ENCODE assay signal across 9 cellular contexts in the genomic region with DNA sequence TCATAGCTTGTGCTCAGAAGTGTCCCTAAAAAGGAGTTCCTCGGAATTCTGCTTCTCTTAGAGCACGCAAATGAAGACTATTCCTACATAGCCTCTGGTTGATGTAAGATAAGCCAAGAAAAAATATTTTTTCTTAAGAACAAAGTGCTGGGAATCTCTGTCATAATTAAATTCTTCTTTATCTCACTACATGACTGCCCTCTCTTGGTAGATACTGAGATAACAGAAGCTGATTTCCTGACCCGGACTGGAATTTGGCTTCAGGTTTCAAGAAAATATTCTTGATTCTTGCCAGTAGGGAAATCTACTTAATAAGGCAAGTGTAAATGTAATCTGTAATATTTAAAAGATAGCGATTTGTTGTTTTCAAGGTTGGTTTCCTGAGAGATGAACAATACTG. TPM values are rescaled to one million over a fixed set of nuclear protein-coding genes. Genes with fewer than 3 reads are reported as not detected.
DNase-seq lines count a peak whose midpoint lies in the region; ATAC-seq and TF ChIP-seq lines count a peak whose summit lies in the region.
"Had no signal": no experiment of that assay in that cellular context is flagged by ENCODE, and none has a peak within 500 bp of the region (broad histone marks: within the 10 kb centered on the region; RNA-seq: fewer than 3 reads in every experiment).

No MANE protein-coding gene starts in this region.

- DNase-seq in AG08396 (ENCODE audit: low spot score) (peak; percentile 54), GM20000 (ENCODE audit: low spot score) (peak; percentile 26), SK-MEL-5 (ENCODE audit: low read depth, low spot score) (peak; percentile 66), globus pallidus (ENCODE audit: low spot score) (peak; percentile 31), thoracic aorta (ENCODE audit: low spot score) (no peak)
- DNase-seq in activated CD8-positive, alpha-beta memory T cell treated with anti-CD3 and anti-CD28 coated beads for 24 hours = no peak
- DNase-seq in activated naive CD4-positive, alpha-beta T cell treated with anti-CD3 and anti-CD28 coated beads, Interleukin-2, amount 50 U/mL, for 72 hours (ENCODE audit: low spot score in 2 of 2) = no peak

- peak overlapping the region; percentile 29 for H3K4me3 ChIP-seq in thoracic aorta

- H3K9me3 ChIP-seq in thoracic aorta = no peaks in the 10 kb centered on the region

- no peak overlapping the region for H3K27ac Mint-ChIP-seq in activated naive CD4-positive, alpha-beta T cell treated with anti-CD3 and anti-CD28 coated beads, Interleukin-2, amount 50 U/mL, for 72 hours
- H3K27ac Mint-ChIP-seq: dendritic cell treated with granulocyte-macrophage colony-stimulating factor and Interleukin-4, amounts not matched to agents 40 ng/mL and 50 ng/mL, for 4 days had no signal

- no peaks in the 10 kb centered on the region for H3K27me3 ChIP-seq in thoracic aorta (replicated peaks; ENCODE audit: insufficient read depth)

- in situ Hi-C loops in SK-MEL-5 (cut with HindIII; ENCODE audit: low pct_unique_long_range_greater_than_20kb, low sequenced_read_pairs) = no loop called here

- peaks cover 0 to 5% of the 10 kb centered on the region in 2 donors for H3K4me1 ChIP-seq in thoracic aorta (ENCODE audit: control insufficient read depth in 1 of 2, low read depth in 2 of 2)

- H3K27ac ChIP-seq in thoracic aorta = no peak overlapping the region

- ATAC-seq in thoracic aorta (ENCODE audit: insufficient number of reproducible peaks, low FRiP score, low read depth) = no peak
- no peak for ATAC-seq in activated naive CD4-positive, alpha-beta T cell treated with anti-CD3 and anti-CD28 coated beads, Interleukin-2, amount 50 U/mL, for 72 hours
- ATAC-seq in HG02610 (IDR thresholded peaks at IDR 0.05; ENCODE audit: unreplicated experiment) = no peak

- TF ChIP-seq CTCF in GM20000 (IDR thresholded peaks at IDR 0.05; ENCODE audit: extremely low read depth, missing control alignments) (peak; percentile 32), thoracic aorta (IDR thresholded peaks at IDR 0.05) (peak; percentile 42)

- H3K36me3 Mint-ChIP-seq in activated naive CD4-positive, alpha-beta T cell treated with anti-CD3 and anti-CD28 coated beads, Interleukin-2, amount 50 U/mL, for 72 hours = no peaks in the 10 kb centered on the region

- no peaks in the 10 kb centered on the region for H3K36me3 ChIP-seq in thoracic aorta

- H3K9me3 Mint-ChIP-seq in activated naive CD4-positive, alpha-beta T cell treated with anti-CD3 and anti-CD28 coated beads, Interleukin-2, amount 50 U/mL, for 72 hours = no peaks in the 10 kb centered on the region
- H3K9me3 Mint-ChIP-seq: dendritic cell treated with granulocyte-macrophage colony-stimulating factor and Interleukin-4, amounts not matched to agents 40 ng/mL and 50 ng/mL, for 4 days had no signal

RNA-seq across cellular contexts. Expression of a gene that starts 31.3 kb away (rescaled TPM):
- total RNA-seq in SK-MEL-5 (2014; rRNA removed; shearing (Covaris generic)) = 14.3 and 15.2 TPM in 2 replicates
- polyA plus RNA-seq in SK-MEL-5 (2015; cell fraction: cytosol; rRNA removed) = 10.2 and 11.7 TPM in 2 replicates
- polyA plus RNA-seq in SK-MEL-5 (2015; cell fraction: nucleus; rRNA removed) = 21.9 and 26.9 TPM in 2 replicates
- 10 to 100 TPM; 14.1 to 20.0 TPM for total RNA-seq in thoracic aorta
- total RNA-seq in activated naive CD4-positive, alpha-beta T cell treated with anti-CD3 and anti-CD28 coated beads, Interleukin-2, amount 50 U/mL, for 72 hours = 10 to 100 TPM; 11.8 to 12.1 TPM

Comparison
In these comparisons a context has a peak if more than half of its experiments do, and no peak if none do; other contexts are left out.
1. DNase-seq: peak in AG08396 (single experiment), GM20000 (single experiment), SK-MEL-5 (single experiment) and globus pallidus (single experiment); none in thoracic aorta (single experiment), activated CD8-positive, alpha-beta memory T cell treated with anti-CD3 and anti-CD28 coated beads for 24 hours (single experiment) and activated naive CD4-positive, alpha-beta T cell treated with anti-CD3 and anti-CD28 coated beads, Interleukin-2, amount 50 U/mL, for 72 hours (0 of 2).